In the genomic region with DNA sequence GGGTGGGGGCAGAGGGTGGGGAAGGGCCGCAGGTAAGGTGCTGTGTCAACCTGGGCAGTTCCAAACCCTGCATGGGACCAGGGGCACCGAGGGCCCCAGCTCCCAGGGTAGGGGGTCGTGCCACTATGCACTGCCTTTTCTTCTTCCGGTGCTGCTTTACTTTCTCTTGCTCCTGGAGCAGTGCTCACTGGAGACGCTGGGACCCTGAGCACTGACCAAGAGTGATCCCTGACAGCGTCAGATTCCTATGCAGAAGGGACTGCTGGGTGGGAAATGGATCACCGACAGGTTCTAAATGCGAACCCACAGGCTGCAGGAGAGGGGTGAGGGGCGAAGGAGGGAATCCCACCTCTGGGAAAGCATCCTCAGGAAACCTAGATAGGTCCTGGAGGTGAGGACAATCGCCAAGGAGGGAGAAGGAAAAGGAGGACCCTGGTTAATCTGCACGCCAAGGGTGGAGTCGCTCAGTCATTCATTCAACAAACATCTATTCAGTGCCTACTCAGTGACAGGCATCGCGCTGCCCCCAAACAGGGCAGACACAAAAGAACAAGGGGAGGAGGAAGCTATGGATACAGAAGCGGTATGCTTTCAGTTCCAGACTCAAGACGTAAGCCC, we compare ENCODE assay signal across 8 cellular contexts.
A peak's percentile ranks its signal among the peaks of the same experiment; 100 is the strongest.
DNase-seq lines count a peak whose midpoint lies in the region; ATAC-seq and TF ChIP-seq lines count a peak whose summit lies in the region.

No MANE protein-coding gene starts in this region.

- no peak overlapping the region for H3K27ac ChIP-seq in heart right ventricle
- H3K27ac ChIP-seq in right cardiac atrium (ENCODE audit: low read length) = no peak overlapping the region
- no peak overlapping the region for H3K27ac ChIP-seq in ascending aorta

- intact Hi-C loops in heart right ventricle (cut with DNase I) (no loop called here), right cardiac atrium (cut with DNase I) (no loop called here), ascending aorta (cut with DNase I) (no loop called here), left colon (cut with DNase I, micrococcal nuclease) (no loop called here)

- peak overlapping the region; percentile 89 for H3K4me3 Mint-ChIP-seq in type B pancreatic cell

- H3K27me3 Mint-ChIP-seq in type B pancreatic cell = peaks cover 15% of the 10 kb centered on the region

- H3K4me1 ChIP-seq in heart right ventricle = peaks cover 0 to 20% (median 14%) of the 10 kb centered on the region in 9 donors
- no peaks in the 10 kb centered on the region for H3K4me1 ChIP-seq in right cardiac atrium (ENCODE audit: control insufficient read depth, insufficient read depth, low read length)
- H3K4me1 ChIP-seq in ascending aorta = peaks cover 0 to 2% of the 10 kb centered on the region in 2 donors

- no peaks in the 10 kb centered on the region for H3K9me3 Mint-ChIP-seq in type B pancreatic cell

- TF ChIP-seq CTCF in heart right ventricle (IDR thresholded peaks at IDR 0.05) = no peak
- no peak for TF ChIP-seq CTCF in ascending aorta (IDR thresholded peaks at IDR 0.05)
- no peak for TF ChIP-seq CTCF in type B pancreatic cell (conservative IDR thresholded peaks at IDR 0.05)

- H3K36me3 ChIP-seq in heart right ventricle (no peaks in the 10 kb centered on the region), ascending aorta (no peaks in the 10 kb centered on the region)

- H3K27ac Mint-ChIP-seq in type B pancreatic cell = peak overlapping the region; percentile 98

- H3K36me3 Mint-ChIP-seq in type B pancreatic cell = peaks cover 6% of the 10 kb centered on the region

- H3K9me3 ChIP-seq in heart right ventricle = no peaks in the 10 kb centered on the region
- H3K9me3 ChIP-seq in right cardiac atrium (ENCODE audit: control insufficient read depth, low read length) = no peaks in the 10 kb centered on the region
- no peaks in the 10 kb centered on the region for H3K9me3 ChIP-seq in ascending aorta

- H3K4me3 ChIP-seq in heart right ventricle (peak overlapping the region in 9 of 10 donors; percentile 39 to 66 (median 60)), right cardiac atrium (ENCODE audit: low read length) (no peak overlapping the region), ascending aorta (peak overlapping the region; percentile 60 to 69)

- in situ Hi-C loops in KBM-7 (cut with MboI; ENCODE audit: low pct_unique_long_range_greater_than_20kb, low sequenced_read_pairs) = no loop called here

- H3K27me3 ChIP-seq in heart right ventricle (peaks cover 0 to 68% (median 45%) of the 10 kb centered on the region in 7 donors), right cardiac atrium (ENCODE audit: control insufficient read depth, insufficient read depth) (no peaks in the 10 kb centered on the region), ascending aorta (no peaks in the 10 kb centered on the region)

- DNase-seq in heart right ventricle (no peak), right cardiac atrium (no peak), ascending aorta (ENCODE audit: low spot score in 2 of 2) (no peak), left colon (peak in 1 of 2 donors; percentile 27), type B pancreatic cell (ENCODE audit: extremely low spot score, unreplicated experiment) (no peak), KBM-7 (no peak)
- DNase-seq in activated CD8-positive, alpha-beta memory T cell treated with anti-CD3 and anti-CD28 coated beads, Interleukin-2, amount 50 U/mL, for 48 hours = no peak

- ATAC-seq in heart right ventricle = no peak
- no peak for ATAC-seq in right cardiac atrium
- peak; percentile 12 for ATAC-seq in left colon
- no peak for ATAC-seq in HG03432 (IDR thresholded peaks at IDR 0.05; ENCODE audit: unreplicated experiment)

- peaks cover 32% of the 10 kb centered on the region for H3K4me1 Mint-ChIP-seq in type B pancreatic cell (ENCODE audit: unreplicated experiment)

- 28 to 30% methylated on average over 16 of the region's 16 CpGs for WGBS in heart right ventricle, 2 donors
- 24% methylated on average over 16 of the region's 16 CpGs for WGBS in right cardiac atrium
